ENCODE assay signal across 8 cellular contexts in the genomic region with DNA sequence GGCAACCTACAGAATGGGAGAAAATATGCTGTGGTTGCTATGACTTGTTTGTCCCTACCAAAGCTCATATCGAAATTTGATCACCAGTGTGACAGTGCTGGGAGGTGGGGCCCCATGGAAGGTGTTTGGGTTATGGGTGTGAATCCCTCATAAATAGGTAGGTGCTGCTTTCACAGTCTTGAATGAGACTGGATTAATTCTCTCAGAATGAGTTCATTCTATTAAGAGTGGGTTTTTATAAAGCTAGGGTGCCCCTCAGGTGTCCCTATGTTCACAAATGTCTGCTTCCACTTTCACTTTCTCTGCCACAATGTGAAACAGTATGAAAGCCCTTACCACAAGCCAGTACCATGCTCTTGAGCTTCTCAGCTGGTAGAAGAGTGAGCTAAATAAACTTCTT.
DNase-seq lines count a peak whose midpoint lies in the region; ATAC-seq, FAIRE-seq and TF ChIP-seq lines count a peak whose summit lies in the region.

No MANE protein-coding gene starts in this region.

- no peaks in the 10 kb centered on the region for H3F3A ChIP-seq in neural progenitor cell (ENCODE audit: low read depth)

- H4K20me1 ChIP-seq in neural progenitor cell (ENCODE audit: low read depth): no peaks in the 10 kb centered on the region

- no peak for FAIRE-seq in RCC 7860 (lab: Jason Lieb, UNC)

- H3K27me3 ChIP-seq in upper lobe of right lung (no peaks in the 10 kb centered on the region), neural progenitor cell (no peaks in the 10 kb centered on the region)

- peaks cover 3% of the 10 kb centered on the region for H3K36me3 Mint-ChIP-seq in activated naive CD8-positive, alpha-beta T cell treated with anti-CD3 and anti-CD28 coated beads, Interleukin-2, amount 50 U/mL, for 24 hours (ENCODE audit: low read depth)
- no peaks in the 10 kb centered on the region for H3K36me3 Mint-ChIP-seq in neural progenitor cell

- no peaks in the 10 kb centered on the region for H3K36me3 ChIP-seq in upper lobe of right lung
- H3K36me3 ChIP-seq in neural progenitor cell: peaks cover 5% of the 10 kb centered on the region

- peak overlapping the region; percentile 52 for H3K27ac Mint-ChIP-seq in activated naive CD8-positive, alpha-beta T cell treated with anti-CD3 and anti-CD28 coated beads, Interleukin-2, amount 50 U/mL, for 24 hours
- H3K27ac Mint-ChIP-seq in neural progenitor cell: no peak overlapping the region

- H3K9me3 ChIP-seq in upper lobe of right lung (no peaks in the 10 kb centered on the region), neural progenitor cell (ENCODE audit: low read depth) (no peaks in the 10 kb centered on the region)

- DNase-seq in activated effector memory CD4-positive, alpha-beta T cell treated with anti-CD3 and anti-CD28 coated beads, Interleukin-2, amount 50 U/mL, for 16 hours: peak; percentile 68
- no peak for DNase-seq in activated effector memory CD4-positive, alpha-beta T cell treated with Interleukin-2 at 50 U/mL for 16 hours
- DNase-seq in activated naive CD8-positive, alpha-beta T cell treated with anti-CD3 and anti-CD28 coated beads, Interleukin-2, amount 50 U/mL, for 24 hours: peak; percentile 12
- DNase-seq in upper lobe of right lung: no peak
- DNase-seq in RWPE1 (ENCODE audit: low spot score): no peak
- no peak for DNase-seq in RCC 7860 (ENCODE audit: low spot score)
- no peak for DNase-seq in neural progenitor cell (ENCODE audit: low spot score)

- no peaks in the 10 kb centered on the region for H3K79me2 ChIP-seq in neural progenitor cell (ENCODE audit: low read depth)

- H3K9me3 Mint-ChIP-seq in activated naive CD8-positive, alpha-beta T cell treated with anti-CD3 and anti-CD28 coated beads, Interleukin-2, amount 50 U/mL, for 24 hours: no peaks in the 10 kb centered on the region
- no peaks in the 10 kb centered on the region for H3K9me3 Mint-ChIP-seq in neural progenitor cell

- no peaks in the 10 kb centered on the region for H3K27me3 Mint-ChIP-seq in activated naive CD8-positive, alpha-beta T cell treated with anti-CD3 and anti-CD28 coated beads, Interleukin-2, amount 50 U/mL, for 24 hours
- peaks cover 2% of the 10 kb centered on the region for H3K27me3 Mint-ChIP-seq in neural progenitor cell (ENCODE audit: insufficient read depth, low read depth)

- peaks cover 12% of the 10 kb centered on the region for H3K4me1 Mint-ChIP-seq in activated naive CD8-positive, alpha-beta T cell treated with anti-CD3 and anti-CD28 coated beads, Interleukin-2, amount 50 U/mL, for 24 hours
- no peaks in the 10 kb centered on the region for H3K4me1 Mint-ChIP-seq in neural progenitor cell

- H3K4me3 Mint-ChIP-seq in activated naive CD8-positive, alpha-beta T cell treated with anti-CD3 and anti-CD28 coated beads, Interleukin-2, amount 50 U/mL, for 24 hours: peak overlapping the region; percentile 38
- H3K4me3 Mint-ChIP-seq in neural progenitor cell: no peak overlapping the region

- POLR2A ChIA-PET in RWPE1 (lab: Yijun Ruan, JAX; ENCODE audit: low non-redundant PET): no interaction called here

- no peak overlapping the region for H2AFZ ChIP-seq in neural progenitor cell (replicated peaks)

- ATAC-seq in HG03139 (IDR thresholded peaks at IDR 0.05; ENCODE audit: unreplicated experiment) (peak; percentile 77), upper lobe of right lung (peak; percentile 63)
- ATAC-seq in activated naive CD8-positive, alpha-beta T cell treated with anti-CD3 and anti-CD28 coated beads, Interleukin-2, amount 50 U/mL, for 24 hours: peak; percentile 84

- H3K4me3 ChIP-seq in upper lobe of right lung: no peak overlapping the region
- H3K4me3 ChIP-seq in neural progenitor cell: no peak overlapping the region

- H3K27ac ChIP-seq in upper lobe of right lung: no peak overlapping the region
- H3K27ac ChIP-seq in RWPE1: no peak overlapping the region
- H3K27ac ChIP-seq in neural progenitor cell: no peak overlapping the region

- intact Hi-C loops in upper lobe of right lung (cut with DNase I): no loop called here

- TF ChIP-seq CTCF in upper lobe of right lung (IDR thresholded peaks at IDR 0.05) (no peak), RWPE1 (conservative IDR thresholded peaks at IDR 0.05; ENCODE audit: low read depth) (no peak), neural progenitor cell (IDR thresholded peaks at IDR 0.05) (no peak)

- H3K4me1 ChIP-seq in upper lobe of right lung (no peaks in the 10 kb centered on the region), neural progenitor cell (no peaks in the 10 kb centered on the region)

- CTCF ChIA-PET in RWPE1 (lab: Yijun Ruan, JAX): no interaction called here

- H3K4me2 ChIP-seq in neural progenitor cell: no peak overlapping the region

- no peak overlapping the region for H3K9ac ChIP-seq in neural progenitor cell

Comparison
In these comparisons a context has a peak if more than half of its experiments do, and no peak if none do; other contexts are left out.
1. DNase-seq: peak in activated effector memory CD4-positive, alpha-beta T cell treated with anti-CD3 and anti-CD28 coated beads, Interleukin-2, amount 50 U/mL, for 16 hours (single experiment) and activated naive CD8-positive, alpha-beta T cell treated with anti-CD3 and anti-CD28 coated beads, Interleukin-2, amount 50 U/mL, for 24 hours (single experiment); none in activated effector memory CD4-positive, alpha-beta T cell treated with Interleukin-2 at 50 U/mL for 16 hours (single experiment), upper lobe of right lung (single experiment), RWPE1 (single experiment), RCC 7860 (single experiment) and neural progenitor cell (single experiment).
2. Peak in every context shown above with its lines, with median percentiles within 50 percentile points of each other: ATAC-seq.